1 cellular context compared by ENCODE assay signal in genomic region chr15:90054618-90055097, GRCh38.
TF ChIP-seq lines count a peak whose summit lies in the region.

No MANE protein-coding gene starts in this region.

TF ChIP-seq in HepG2, 621 proteins besides CTCF, POLR2A, EP300 and RAD21 (continued from another document and continues in another):
- TF ChIP-seq TGIF2 (CRISPR knock-in tag; IDR thresholded peaks at IDR 0.05) (no peak), KLF16 (CRISPR knock-in tag; IDR thresholded peaks at IDR 0.05) (no peak), STAG1 (CRISPR knock-in tag; IDR thresholded peaks at IDR 0.05) (no peak), ZNF335 (CRISPR knock-in tag; IDR thresholded peaks at IDR 0.05) (no peak), ZNF709 (CRISPR knock-in tag; IDR thresholded peaks at IDR 0.05) (no peak), MIER3 (CRISPR knock-in tag; IDR thresholded peaks at IDR 0.05; ENCODE audit: borderline replicate concordance) (no peak), ZNF235 (CRISPR knock-in tag; IDR thresholded peaks at IDR 0.05; ENCODE audit: borderline replicate concordance) (no peak), GMEB1 (CRISPR knock-in tag; IDR thresholded peaks at IDR 0.05; ENCODE audit: borderline replicate concordance) (peak; percentile 32; the same call in 1 of the 2 replicates), NFIC (IDR thresholded peaks at IDR 0.05; ENCODE audit: low read length) (peak; percentile 61; the same call in 1 of the 2 replicates), ZBTB2 (CRISPR knock-in tag; IDR thresholded peaks at IDR 0.05; ENCODE audit: low read depth) (no peak), ZNF318 (CRISPR knock-in tag; IDR thresholded peaks at IDR 0.05) (no peak), MXD3 (CRISPR knock-in tag; IDR thresholded peaks at IDR 0.05) (no peak), DNMT3B (CRISPR knock-in tag; conservative IDR thresholded peaks at IDR 0.05) (no peak), ZNF589 (CRISPR knock-in tag; conservative IDR thresholded peaks at IDR 0.05) (no peak), ZNF746 (CRISPR knock-in tag; IDR thresholded peaks at IDR 0.05) (peak; percentile 44; the same call in 1 of the 2 replicates), ARID2 (CRISPR knock-in tag; IDR thresholded peaks at IDR 0.05; ENCODE audit: borderline replicate concordance) (no peak), ZKSCAN5 (CRISPR knock-in tag; IDR thresholded peaks at IDR 0.05) (no peak), ZNF570 (CRISPR knock-in tag; IDR thresholded peaks at IDR 0.05; ENCODE audit: borderline replicate concordance) (no peak), PRPF4 (IDR thresholded peaks at IDR 0.05; ENCODE audit: low read depth, low read length, poor library complexity, severe bottlenecking) (no peak), ZFP91 (CRISPR knock-in tag; IDR thresholded peaks at IDR 0.05; ENCODE audit: borderline replicate concordance) (no peak), EED (CRISPR knock-in tag; IDR thresholded peaks at IDR 0.05) (no peak), ZNF564 (CRISPR knock-in tag; IDR thresholded peaks at IDR 0.05) (peak; percentile 62), ZBTB34 (CRISPR knock-in tag; IDR thresholded peaks at IDR 0.05) (peak; percentile 14; the same call in 1 of the 2 replicates), RERE (CRISPR knock-in tag; IDR thresholded peaks at IDR 0.05; ENCODE audit: low read depth) (no peak), RELA (CRISPR knock-in tag; IDR thresholded peaks at IDR 0.05) (no peak), ARNT (IDR thresholded peaks at IDR 0.05) (no peak), PAX8 (CRISPR knock-in tag; IDR thresholded peaks at IDR 0.05; ENCODE audit: borderline replicate concordance) (no peak), ZNF282 (IDR thresholded peaks at IDR 0.05; ENCODE audit: partially characterized antibody) (no peak), ATF6 (CRISPR knock-in tag; conservative IDR thresholded peaks at IDR 0.05) (no peak), FOXA3 (CRISPR knock-in tag; IDR thresholded peaks at IDR 0.05) (peak; percentile 63), XBP1 (CRISPR knock-in tag; IDR thresholded peaks at IDR 0.05) (no peak), GTF2F1 (IDR thresholded peaks at IDR 0.05; ENCODE audit: low read length) (no peak), SMAD3 (CRISPR knock-in tag; IDR thresholded peaks at IDR 0.05) (no peak)
